Comparison of ENCODE assay signal across 16 cellular contexts in genomic region chr17:19005442-19005773, GRCh38. TPM values are rescaled to one million over a fixed set of nuclear protein-coding genes. Genes with fewer than 3 reads are reported as not detected.
DNase-seq lines count a peak whose midpoint lies in the region; ATAC-seq, FAIRE-seq and TF ChIP-seq lines count a peak whose summit lies in the region.
"Had no signal": no experiment of that assay in that cellular context is flagged by ENCODE, and none has a peak within 500 bp of the region (broad histone marks: within the 10 kb centered on the region; RNA-seq: fewer than 3 reads in every experiment).

No MANE protein-coding gene starts in this region.

- DNase-seq in GM06990 (ENCODE audit: extremely low read depth, insufficient read length) (no peak), H1 (ENCODE audit: low read depth in 1 of 2, low spot score in 2 of 2) (no peak), osteocyte (ENCODE audit: extremely low spot score, unreplicated experiment) (no peak), HuH-7 (ENCODE audit: low spot score) (no peak)
- no peak for DNase-seq in stimulated activated CD4-positive, alpha-beta T cell treated with anti-CD3 and anti-CD28 coated beads, Interleukin-4, amount 100 ng/mL, for 4 hours
- DNase-seq: activated CD4-positive, alpha-beta T cell treated with anti-CD3 and anti-CD28 coated beads for 48 hours; DMS79; NCI-H2081; testis had no signal

- H3K23ac ChIP-seq in H1 (ENCODE audit: insufficient read length): no peak overlapping the region

- no peak for TF ChIP-seq POLR2A in H1 (IDR thresholded peaks at IDR 0.05; ENCODE audit: control extremely low read depth in 1 of 2, low read depth in 2 of 2, low read length in 2 of 2)

- H3K36me3 ChIP-seq in GM06990 (ENCODE audit: control insufficient read depth, insufficient read depth, low read length) (peaks cover under 1% of the 10 kb centered on the region; the same call in 1 of the 2 replicates), OCI-LY3 (replicated peaks; ENCODE audit: low read depth, low read length) (no peaks in the 10 kb centered on the region), H1 (ENCODE audit: control insufficient read depth in 2 of 4, insufficient read depth in 4 of 4, low read length in 3 of 4) (peaks cover 2 to 20% (median 6%) of the 10 kb centered on the region in 4 experiments; a peak in 6 of 8 replicates)

- no peak overlapping the region for H4K5ac ChIP-seq in H1 (ENCODE audit: insufficient read length, low read depth, low read length)

- peak overlapping the region; percentile 26 for H3K4me3 Mint-ChIP-seq in osteocyte (ENCODE audit: unreplicated experiment)

- TF ChIP-seq EP300 in H1 (IDR thresholded peaks at IDR 0.05; ENCODE audit: borderline replicate concordance in 1 of 2, low read depth in 2 of 2, low read length in 2 of 2): no peak

- peak overlapping the region; percentile 0 for H4K91ac ChIP-seq in H1 (replicated peaks; ENCODE audit: insufficient read length, low read length)

- H3K9ac ChIP-seq in OCI-LY3 (ENCODE audit: low read length) (peak overlapping the region; percentile 81), H1 (replicated peaks in 1 of 4; ENCODE audit: extremely low read depth in 1 of 4, low read depth in 3 of 4, low read length in 3 of 4) (no peak overlapping the region)
- H3K9ac ChIP-seq: parathyroid adenoma had no signal

- 61% methylated on average over 6 of the region's 6 CpGs; no CpG with 5 or more reads in 1 of the 2 experiments for WGBS in H1 (ENCODE audit: extremely low coverage in 1 of 2, insufficient coverage in 1 of 2, insufficient read length in 1 of 2, insufficient replicate concordance in 2 of 2, low coverage in 1 of 2, low lambda C conversion rate in 2 of 2, missing lambda C conversion rate in 1 of 2), 2 experiments

- no peaks in the 10 kb centered on the region for H3K27me3 Mint-ChIP-seq in osteocyte (ENCODE audit: unreplicated experiment)

- H3K27ac ChIP-seq in OCI-LY3 (ENCODE audit: low read length): no peak overlapping the region
- H3K27ac ChIP-seq in H1 (ENCODE audit: low read depth, low read length): no peak overlapping the region
- H3K27ac ChIP-seq: parathyroid adenoma, testis had no signal

- H3K9me3 Mint-ChIP-seq in osteocyte (ENCODE audit: unreplicated experiment): no peaks in the 10 kb centered on the region

- H2BK15ac ChIP-seq in H1 (ENCODE audit: low read length): 0 out of 2 replicates have a peak overlapping the region, but pooled peaks have one; percentile 72

- H3K4me3 ChIP-seq in GM06990 (replicated peaks; ENCODE audit: low read depth, low read length) (peak overlapping the region; percentile 72), OCI-LY3 (ENCODE audit: low read length) (peak overlapping the region; percentile 87), H1 (ENCODE audit: extremely low read depth in 1 of 4, insufficient read depth in 2 of 4, low read depth in 3 of 4, low read length in 4 of 4) (peak overlapping the region in 2 of 4 experiments; percentile 80 to 92; a peak in 1 of 8 replicates)

- no peak overlapping the region for H2BK120ac ChIP-seq in H1 (replicated peaks; ENCODE audit: low read depth, low read length)

- peak overlapping the region; percentile 91; the same call in 1 of the 2 replicates for H2BK5ac ChIP-seq in H1 (ENCODE audit: low read depth, low read length)

- H4K20me1 ChIP-seq in OCI-LY3 (ENCODE audit: insufficient read depth, low read length) (no peaks in the 10 kb centered on the region), H1 (replicated peaks in 1 of 2; ENCODE audit: control insufficient read depth in 1 of 2, insufficient read depth in 2 of 2, low read length in 2 of 2) (peaks cover 10 to 22% of the 10 kb centered on the region in 2 experiments)

- no peaks in the 10 kb centered on the region for H3K36me3 Mint-ChIP-seq in osteocyte (ENCODE audit: unreplicated experiment)
- H3K36me3 Mint-ChIP-seq: brain had no signal

- peak overlapping the region; percentile 17; the same call in 1 of the 2 replicates for H4K8ac ChIP-seq in H1 (ENCODE audit: extremely low read depth, insufficient read depth, low read length)

- H2AFZ ChIP-seq in OCI-LY3 (ENCODE audit: low read depth, low read length): no peak overlapping the region
- no peak overlapping the region for H2AFZ ChIP-seq in H1 (ENCODE audit: low read length)

- POLR2A ChIA-PET in H1 (lab: Charles Lee; ENCODE audit: partially characterized antibody): interaction anchor here (0.7 kb wide), 1 partner anchor 11 kb away, joined by 3 read pairs; no protein-coding TSS in a partner anchor

- peak overlapping the region; percentile 82; the same call in 1 of the 2 replicates for H2AK5ac ChIP-seq in H1 (ENCODE audit: low read depth, low read length)

- 0 out of 2 replicates have a peak overlapping the region, but pooled peaks have one; percentile 84 for H2BK12ac ChIP-seq in H1 (ENCODE audit: low read depth, low read length)

- FAIRE-seq in H1 (lab: Jason Lieb, UNC): no peak
- FAIRE-seq: islet of Langerhans had no signal

- H3K18ac ChIP-seq in H1 (ENCODE audit: extremely low read depth, low read length): no peak overlapping the region; the same call in 1 of the 2 replicates

- peak overlapping the region; percentile 83 for H3K4me2 ChIP-seq in OCI-LY3 (ENCODE audit: low read length)
- H3K4me2 ChIP-seq in H1 (ENCODE audit: insufficient read depth in 1 of 2, low read depth in 2 of 2, low read length in 2 of 2): peak overlapping the region; percentile 97; a peak in 3 of 4 replicates

- TF ChIP-seq CTCF in GM06990 (IDR thresholded peaks at IDR 0.05; ENCODE audit: insufficient read depth, low read length, poor library complexity, severe bottlenecking): no peak
- no peak for TF ChIP-seq CTCF in OCI-LY3 (IDR thresholded peaks at IDR 0.05; ENCODE audit: low read depth, low read length)
- TF ChIP-seq CTCF in H1 (IDR thresholded peaks at IDR 0.05; ENCODE audit: control extremely low read depth in 1 of 3, insufficient read depth in 1 of 3, low read depth in 1 of 3, low read length in 3 of 3): no peak
- TF ChIP-seq CTCF in osteocyte (IDR thresholded peaks at IDR 0.05): no peak

- peaks cover 25% of the 10 kb centered on the region for H3K79me1 ChIP-seq in H1 (ENCODE audit: low read depth, low read length)

- CTCF ChIA-PET in H1 (lab: Charles Lee; ENCODE audit: partially characterized antibody): interaction anchor here (0.7 kb wide), 2 partner anchors 10 to 44 kb away, joined by 3 read pairs; no protein-coding TSS in a partner anchor

- H3K23me2 ChIP-seq in H1 (ENCODE audit: low read depth, low read length): peaks cover 10% of the 10 kb centered on the region

- TF ChIP-seq RAD21 in H1 (IDR thresholded peaks at IDR 0.05 in 1 of 2, conservative IDR thresholded peaks at IDR 0.05 in 1 of 2; ENCODE audit: low read depth in 2 of 2, low read length in 2 of 2): no peak

- no peak overlapping the region for H3K14ac ChIP-seq in H1 (ENCODE audit: insufficient read length)

- no peaks in the 10 kb centered on the region for H3K79me2 ChIP-seq in OCI-LY3 (ENCODE audit: low read length)
- peaks cover 0 to 34% of the 10 kb centered on the region in 2 experiments; a peak in 2 of 4 replicates for H3K79me2 ChIP-seq in H1 (ENCODE audit: control insufficient read depth in 1 of 2, insufficient read depth in 2 of 2, low read length in 2 of 2)

- H3K27me3 ChIP-seq in GM06990 (replicated peaks; ENCODE audit: control insufficient read depth, insufficient read depth, low read length): no peaks in the 10 kb centered on the region
- no peaks in the 10 kb centered on the region for H3K27me3 ChIP-seq in OCI-LY3 (ENCODE audit: low read depth, low read length)
- H3K27me3 ChIP-seq in H1 (replicated peaks in 1 of 4; ENCODE audit: control insufficient read depth in 3 of 4, extremely low read depth in 1 of 4, insufficient read depth in 3 of 4, low read length in 3 of 4): no peaks in the 10 kb centered on the region
- H3K27me3 ChIP-seq: testis had no signal

- H3K27ac Mint-ChIP-seq in osteocyte (ENCODE audit: unreplicated experiment): no peak overlapping the region
- H3K27ac Mint-ChIP-seq: brain had no signal

- peaks cover 5% of the 10 kb centered on the region for H3K4me1 Mint-ChIP-seq in osteocyte (ENCODE audit: unreplicated experiment)
- H3K4me1 Mint-ChIP-seq: brain had no signal

- 0 out of 2 replicates have a peak overlapping the region, but pooled peaks have one; percentile 48 for H2BK20ac ChIP-seq in H1 (ENCODE audit: low read length)

- ATAC-seq in GM18909 (IDR thresholded peaks at IDR 0.05; ENCODE audit: poor library complexity, unreplicated experiment) (no peak), GM19324 (IDR thresholded peaks at IDR 0.05; ENCODE audit: low FRiP score, unreplicated experiment) (no peak)

- no peaks in the 10 kb centered on the region for H3K9me3 ChIP-seq in OCI-LY3 (ENCODE audit: insufficient read depth, low read length)
- H3K9me3 ChIP-seq in H1 (ENCODE audit: insufficient read depth in 2 of 2, low read depth in 1 of 2, low read length in 1 of 2): peaks cover 0 to 6% of the 10 kb centered on the region in 2 experiments; a peak in 2 of 4 replicates
- H3K9me3 ChIP-seq: testis had no signal

- H3K4me1 ChIP-seq in OCI-LY3 (ENCODE audit: low read length) (no peaks in the 10 kb centered on the region), H1 (replicated peaks in 1 of 4; ENCODE audit: control insufficient read depth in 3 of 4, insufficient read depth in 4 of 4, low read length in 3 of 4) (peaks cover 0 to 23% (median 18%) of the 10 kb centered on the region in 4 experiments; a peak in 6 of 7 replicates)
- H3K4me1 ChIP-seq: testis had no signal

- H3K56ac ChIP-seq in H1 (replicated peaks; ENCODE audit: insufficient read length, low read depth, low read length): no peak overlapping the region

- H3K4ac ChIP-seq in H1 (replicated peaks; ENCODE audit: insufficient read length, low read depth, low read length): no peak overlapping the region

RNA-seq across cellular contexts. Expression of gene FAM83G, which starts 0.8 kb away (rescaled TPM):
- total RNA-seq in H1 (2021; fragmentation: NEBNext Ultra II Directional; extraction: Animal tissue kit (Norgen Biotek cat#: 25700)): 28.7 and 29.0 TPM in 2 replicates
- 15.4 and 21.3 TPM in 2 replicates for polyA plus RNA-seq in H1 (2011; rRNA removed)
- polyA plus RNA-seq in H1 (2011; cell fraction: cytosol; rRNA removed): 14.3 TPM
- 29.6 TPM for polyA plus RNA-seq in H1 (2011; cell fraction: nucleus; rRNA removed)
- 13.8 to 20.5 TPM (median 18.5 TPM) in 4 replicates for polyA plus RNA-seq in H1 (2012, experiment 1 of 2)
- polyA plus RNA-seq in H1 (2012, experiment 2 of 2): 20.3 TPM
- polyA plus RNA-seq in H1 (2013, experiment 1 of 2): 13.9 TPM
- 13.4 TPM for polyA plus RNA-seq in H1 (2013, experiment 2 of 2)
- polyA minus RNA-seq in H1 (2011; rRNA and poly(A)+ RNA removed): 20.1 and 21.0 TPM in 2 replicates
- polyA minus RNA-seq in H1 (2011; cell fraction: cytosol; rRNA and poly(A)+ RNA removed): 21.6 TPM
- polyA minus RNA-seq in H1 (2011; cell fraction: nucleus; rRNA and poly(A)+ RNA removed): 22.7 TPM
- 4.1 and 4.7 TPM in 2 replicates for total RNA-seq in osteocyte

RNA-seq across cellular contexts. Expression of gene GRAP, which starts 41.3 kb away (rescaled TPM):
- total RNA-seq in H1 (2021; fragmentation: NEBNext Ultra II Directional; extraction: Animal tissue kit (Norgen Biotek cat#: 25700)): 0.24 and 0.29 TPM in 2 replicates
- 0.18 and 0.24 TPM in 2 replicates for polyA plus RNA-seq in H1 (2011; rRNA removed)
- polyA plus RNA-seq in H1 (2011; cell fraction: cytosol; rRNA removed): 0.23 TPM
- polyA plus RNA-seq in H1 (2011; cell fraction: nucleus; rRNA removed): 0.93 TPM
- 0.16 to 0.19 TPM in 2 of 4 replicates, not detected in the others for polyA plus RNA-seq in H1 (2012, experiment 1 of 2)
- 0.17 TPM for polyA plus RNA-seq in H1 (2012, experiment 2 of 2)
- 0.43 TPM for polyA plus RNA-seq in H1 (2013, experiment 1 of 2)
- polyA plus RNA-seq in H1 (2013, experiment 2 of 2): 0.24 TPM
- 0.19 TPM in 1 of 2 replicates, not detected in the other for polyA minus RNA-seq in H1 (2011; rRNA and poly(A)+ RNA removed)
- polyA minus RNA-seq in H1 (2011; cell fraction: cytosol; rRNA and poly(A)+ RNA removed): not detected
- polyA minus RNA-seq in H1 (2011; cell fraction: nucleus; rRNA and poly(A)+ RNA removed): 1.00 TPM
- total RNA-seq in osteocyte: not detected in 2 replicates

RNA-seq across cellular contexts. Expression of gene SLC5A10, which starts 53.4 kb away (rescaled TPM):
- total RNA-seq in H1 (2021; fragmentation: NEBNext Ultra II Directional; extraction: Animal tissue kit (Norgen Biotek cat#: 25700)): 0.11 TPM in 1 of 2 replicates, not detected in the other
- 0.05 and 0.11 TPM in 2 replicates for polyA plus RNA-seq in H1 (2011; rRNA removed)
- 0.08 TPM for polyA plus RNA-seq in H1 (2011; cell fraction: cytosol; rRNA removed)
- 0.16 TPM for polyA plus RNA-seq in H1 (2011; cell fraction: nucleus; rRNA removed)
- polyA plus RNA-seq in H1 (2012, experiment 1 of 2): 0.14 to 0.16 TPM in 2 of 4 replicates, not detected in the others
- not detected for polyA plus RNA-seq in H1 (2012, experiment 2 of 2)
- polyA plus RNA-seq in H1 (2013, experiment 1 of 2): under 0.01 TPM
- polyA plus RNA-seq in H1 (2013, experiment 2 of 2): not detected
- polyA minus RNA-seq in H1 (2011; rRNA and poly(A)+ RNA removed): 0.16 TPM in 1 of 2 replicates, not detected in the other
- not detected for polyA minus RNA-seq in H1 (2011; cell fraction: cytosol; rRNA and poly(A)+ RNA removed)
- polyA minus RNA-seq in H1 (2011; cell fraction: nucleus; rRNA and poly(A)+ RNA removed): 0.10 TPM
- not detected in 2 replicates for total RNA-seq in osteocyte
- total RNA-seq: HT-29 had no signal
